In genomic region chr17:18186271-18186982, GRCh38 we compare ENCODE assay signal across 8 cellular contexts. TPM values are rescaled to one million over a fixed set of nuclear protein-coding genes. Genes with fewer than 3 reads are reported as not detected.
DNase-seq lines count a peak whose midpoint lies in the region; ATAC-seq and TF ChIP-seq lines count a peak whose summit lies in the region.

No MANE protein-coding gene starts in this region.

- TF ChIP-seq CTCF in CD8-positive, alpha-beta T cell (IDR thresholded peaks at IDR 0.05), result no peak
- TF ChIP-seq CTCF in OCI-LY7 (conservative IDR thresholded peaks at IDR 0.05; ENCODE audit: low read length) (no peak), endodermal cell (conservative IDR thresholded peaks at IDR 0.05) (no peak), osteoblast (IDR thresholded peaks at IDR 0.05; ENCODE audit: extremely low read depth, low read depth, low read length) (no peak)

- H3K36me3 ChIP-seq in CD8-positive, alpha-beta T cell (ENCODE audit: insufficient read depth, low read length), result peaks cover 13% of the 10 kb centered on the region
- H3K36me3 ChIP-seq in OCI-LY7 (ENCODE audit: insufficient read depth, low read length) (peaks cover 65% of the 10 kb centered on the region), endodermal cell (ENCODE audit: control insufficient read depth, insufficient read depth, low read length) (peaks cover 47% of the 10 kb centered on the region), osteoblast (ENCODE audit: insufficient read depth, low read length) (peaks cover 6% of the 10 kb centered on the region)

- H3K9me3 ChIP-seq in CD8-positive, alpha-beta T cell (ENCODE audit: low read length), result no peaks in the 10 kb centered on the region
- no peaks in the 10 kb centered on the region for H3K9me3 ChIP-seq in OCI-LY7 (ENCODE audit: low read length)
- no peaks in the 10 kb centered on the region for H3K9me3 ChIP-seq in endodermal cell (ENCODE audit: control insufficient read depth, low read length)
- no peaks in the 10 kb centered on the region for H3K9me3 ChIP-seq in osteoblast (ENCODE audit: low read depth, low read length)

- peak overlapping the region; percentile 72 for H3K27ac Mint-ChIP-seq in CD8-positive, alpha-beta T cell
- peak overlapping the region; percentile 89 for H3K27ac Mint-ChIP-seq in endodermal cell

- ATAC-seq in CD8-positive, alpha-beta T cell, result no peak
- ATAC-seq in HG03039 (IDR thresholded peaks at IDR 0.05; ENCODE audit: unreplicated experiment) (no peak), GM21825 (IDR thresholded peaks at IDR 0.05; ENCODE audit: unreplicated experiment) (no peak)

- WGBS in endodermal cell (ENCODE audit: insufficient coverage in 1 of 2, insufficient read length in 1 of 2), 2 experiments, result 89 to 94% methylated on average over 2 to 7 of the region's 7 CpGs

- no peaks in the 10 kb centered on the region for H3K9me3 Mint-ChIP-seq in CD8-positive, alpha-beta T cell
- no peaks in the 10 kb centered on the region for H3K9me3 Mint-ChIP-seq in endodermal cell

- peak overlapping the region; percentile 97 for H3K4me2 ChIP-seq in OCI-LY7 (ENCODE audit: low read length)
- peak overlapping the region; percentile 99 for H3K4me2 ChIP-seq in osteoblast (ENCODE audit: insufficient read depth, low read length)

- peaks cover 36% of the 10 kb centered on the region for H4K20me1 ChIP-seq in OCI-LY7 (ENCODE audit: insufficient read depth, low read length)
- H4K20me1 ChIP-seq in osteoblast (ENCODE audit: insufficient read depth, low read length), result peaks cover 72% of the 10 kb centered on the region

- H3K27me3 Mint-ChIP-seq in CD8-positive, alpha-beta T cell (ENCODE audit: low read depth), result no peaks in the 10 kb centered on the region
- H3K27me3 Mint-ChIP-seq in endodermal cell (ENCODE audit: insufficient read depth), result no peaks in the 10 kb centered on the region

- peak overlapping the region; percentile 23 for H3K9ac ChIP-seq in endodermal cell (ENCODE audit: extremely low read depth, low read length, poor library complexity, severe bottlenecking)

- peak overlapping the region; percentile 58 for H3K4me3 ChIP-seq in CD8-positive, alpha-beta T cell (ENCODE audit: low read depth, low read length)
- H3K4me3 ChIP-seq in OCI-LY7 (ENCODE audit: low read depth, low read length, poor library complexity, severe bottlenecking) (peak overlapping the region; percentile 84), endodermal cell (ENCODE audit: low read length) (peak overlapping the region; percentile 96), osteoblast (ENCODE audit: insufficient read depth, low read length) (peak overlapping the region; percentile 91)

- POLR2A ChIA-PET in CD8-positive, alpha-beta T cell (lab: Charles Lee), result interaction anchor here (0.9 kb wide), 1 partner anchor 28 kb away, joined by 4 read pairs; no protein-coding TSS in a partner anchor
- POLR2A ChIA-PET in OCI-LY7 (lab: Charles Lee), result no interaction called here

- peaks cover 53% of the 10 kb centered on the region for H3K36me3 Mint-ChIP-seq in CD8-positive, alpha-beta T cell
- H3K36me3 Mint-ChIP-seq in endodermal cell (ENCODE audit: low read depth), result peaks cover 30% of the 10 kb centered on the region

- H3K79me2 ChIP-seq in OCI-LY7 (ENCODE audit: insufficient read depth, low read depth, low read length) (peaks cover 76% of the 10 kb centered on the region), osteoblast (ENCODE audit: insufficient read depth, low read length) (peaks cover 77% of the 10 kb centered on the region)

- peaks cover 68% of the 10 kb centered on the region for H3K4me1 ChIP-seq in CD8-positive, alpha-beta T cell (ENCODE audit: insufficient read depth, low read length)
- H3K4me1 ChIP-seq in OCI-LY7 (ENCODE audit: insufficient read depth, low read length, poor library complexity, severe bottlenecking) (peaks cover 33% of the 10 kb centered on the region), endodermal cell (ENCODE audit: control insufficient read depth, insufficient read depth, low read length) (no peaks in the 10 kb centered on the region), osteoblast (ENCODE audit: insufficient read depth, low read length) (peaks cover 69% of the 10 kb centered on the region)

- BruUV-seq in OCI-LY7 (replicated peaks; lab: Mats Ljungman, UMichigan), result no TSS peak

- H3K27me3 ChIP-seq in CD8-positive, alpha-beta T cell (ENCODE audit: insufficient read depth, low read length), result no peaks in the 10 kb centered on the region
- H3K27me3 ChIP-seq in endodermal cell (ENCODE audit: control insufficient read depth, insufficient read depth, low read length, poor library complexity, severe bottlenecking), result no peaks in the 10 kb centered on the region
- H3K27me3 ChIP-seq in osteoblast (ENCODE audit: insufficient read depth, low read length), result no peaks in the 10 kb centered on the region

- H2AFZ ChIP-seq in OCI-LY7 (ENCODE audit: low read length) (no peak overlapping the region), osteoblast (ENCODE audit: low read length) (no peak overlapping the region)

- no peak for DNase-seq in CD8-positive, alpha-beta T cell
- DNase-seq in OCI-LY7 (ENCODE audit: low spot score), result no peak
- DNase-seq in endodermal cell, result no peak
- DNase-seq in osteoblast (ENCODE audit: insufficient read length, low spot score, missing footprints), result peak; percentile 58
- DNase-seq in NCI-H1048 (lab: John Stamatoyannopoulos, UW), result no peak
- no peak for DNase-seq in activated CD8-positive, alpha-beta memory T cell treated with anti-CD3 and anti-CD28 coated beads for 24 hours

- intact Hi-C loops in CD8-positive, alpha-beta T cell (cut with DNase I, micrococcal nuclease), result loop anchor here in 1 of 2 experiments (10.0 kb wide), 2 partner anchors 352 to 1188 kb away; partner anchors contain the start of genes MAPK7 and SREBF1
- intact Hi-C loops in OCI-LY7 (cut with micrococcal nuclease; ENCODE audit: unreplicated experiment), result no loop called here

- no peak overlapping the region for H3K27ac ChIP-seq in CD8-positive, alpha-beta T cell (ENCODE audit: low read depth, low read length)
- peak overlapping the region; percentile 3 for H3K27ac ChIP-seq in OCI-LY7 (ENCODE audit: low read depth, low read length, poor library complexity, severe bottlenecking)
- no peak overlapping the region for H3K27ac ChIP-seq in endodermal cell (ENCODE audit: low read depth, low read length)
- H3K27ac ChIP-seq in osteoblast (ENCODE audit: low read depth, low read length), result peak overlapping the region; percentile 87

- peaks cover 69% of the 10 kb centered on the region for H3K4me1 Mint-ChIP-seq in CD8-positive, alpha-beta T cell (ENCODE audit: low read depth)
- peaks cover 38% of the 10 kb centered on the region for H3K4me1 Mint-ChIP-seq in endodermal cell

- CTCF ChIA-PET in CD8-positive, alpha-beta T cell (lab: Charles Lee), result interaction anchor here (1.2 to 2.6 kb wide), 2 partner anchors 30 to 46 kb away, joined by 3 to 10 read pairs; no protein-coding TSS in a partner anchor
- CTCF ChIA-PET in OCI-LY7 (lab: Charles Lee; ENCODE audit: unreplicated experiment), result no interaction called here

- no peaks in the 10 kb centered on the region for H3K9me2 ChIP-seq in OCI-LY7 (ENCODE audit: insufficient read depth, low read length)

- H3K4me3 Mint-ChIP-seq in CD8-positive, alpha-beta T cell, result peak overlapping the region; percentile 95
- peak overlapping the region; percentile 87 for H3K4me3 Mint-ChIP-seq in endodermal cell

RNA-seq across cellular contexts. Expression of gene ALKBH5, which starts 2.8 kb away (rescaled TPM):
- 100 to 1,000 TPM; 138 to 141 TPM for total RNA-seq in CD8-positive, alpha-beta T cell
- total RNA-seq in OCI-LY7 (2014; rRNA removed; shearing (Covaris generic)), result 99.3 and 100 TPM in 2 replicates
- total RNA-seq in OCI-LY7 (2022) (120 and 125 TPM in 2 replicates), endodermal cell (10 to 100 TPM; 64.1 to 80.9 TPM), osteoblast (103 and 125 TPM in 2 replicates)
- 51.6 TPM for polyA plus RNA-seq in endodermal cell (2013, experiment 1 of 2)
- 48.6 TPM for polyA plus RNA-seq in endodermal cell (2013, experiment 2 of 2)

RNA-seq across cellular contexts. Expression of gene LLGL1, which starts 39.0 kb away (rescaled TPM):
- total RNA-seq in CD8-positive, alpha-beta T cell, result 10 to 100 TPM; 12.5 TPM
- 11.9 and 14.1 TPM in 2 replicates for total RNA-seq in OCI-LY7 (2014; rRNA removed; shearing (Covaris generic))
- total RNA-seq in OCI-LY7 (2022) (19.9 and 20.8 TPM in 2 replicates), endodermal cell (10 to 100 TPM; 66.3 to 69.3 TPM), osteoblast (41.0 and 50.3 TPM in 2 replicates)
- polyA plus RNA-seq in endodermal cell (2013, experiment 1 of 2), result 106 TPM
- 99.6 TPM for polyA plus RNA-seq in endodermal cell (2013, experiment 2 of 2)

Comparison
In these comparisons a context has a peak if more than half of its experiments do, and no peak if none do; other contexts are left out.
1. H3K27ac ChIP-seq: peak in OCI-LY7 (single experiment) and osteoblast (single experiment); none in CD8-positive, alpha-beta T cell (single experiment) and endodermal cell (single experiment).
2. Peak in every context shown above with its lines, with median percentiles within 50 percentile points of each other: H3K4me3 ChIP-seq.